ENCODE assay signal across 9 cellular contexts in the genomic region with DNA sequence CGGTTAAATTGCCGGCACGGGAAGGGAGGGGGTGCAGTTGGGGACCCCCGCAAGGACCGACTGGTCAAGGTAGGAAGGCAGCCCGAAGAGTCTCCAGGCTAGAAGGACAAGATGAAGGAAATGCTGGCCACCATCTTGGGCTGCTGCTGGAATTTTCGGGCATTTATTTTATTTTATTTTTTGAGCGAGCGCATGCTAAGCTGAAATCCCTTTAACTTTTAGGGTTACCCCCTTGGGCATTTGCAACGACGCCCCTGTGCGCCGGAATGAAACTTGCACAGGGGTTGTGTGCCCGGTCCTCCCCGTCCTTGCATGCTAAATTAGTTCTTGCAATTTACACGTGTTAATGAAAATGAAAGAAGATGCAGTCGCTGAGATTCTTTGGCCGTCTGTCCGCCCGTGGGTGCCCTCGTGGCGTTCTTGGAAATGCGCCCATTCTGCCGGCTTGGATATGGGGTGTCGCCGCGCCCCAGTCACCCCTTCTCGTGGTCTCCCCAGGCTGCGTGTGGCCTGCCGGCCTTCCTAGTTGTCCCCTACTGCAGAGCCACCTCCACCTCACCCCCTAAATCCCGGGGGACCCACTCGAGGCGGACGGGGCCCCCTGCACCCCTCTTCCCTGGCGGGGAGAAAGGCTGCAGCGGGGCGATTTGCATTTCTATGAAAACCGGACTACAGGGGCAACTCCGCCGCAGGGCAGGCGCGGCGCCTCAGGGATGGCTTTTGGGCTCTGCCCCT.
DNase-seq lines count a peak whose midpoint lies in the region; ATAC-seq lines count a peak whose summit lies in the region.
"Had no signal": no experiment of that assay in that cellular context is flagged by ENCODE, and none has a peak within 500 bp of the region (broad histone marks: within the 10 kb centered on the region; RNA-seq: fewer than 3 reads in every experiment).

No MANE protein-coding gene starts in this region.

- peaks cover 43% of the 10 kb centered on the region for H3K4me1 ChIP-seq in adipocyte (ENCODE audit: control insufficient read depth, insufficient read depth, low read length)

- H3K9me3 ChIP-seq in adipocyte (ENCODE audit: control insufficient read depth, low read length) (no peaks in the 10 kb centered on the region), iPS-18c (ENCODE audit: control insufficient read depth, insufficient read depth, low read length) (no peaks in the 10 kb centered on the region)

- H3K4me3 Mint-ChIP-seq in T-helper 1 cell treated with Interleukin-12 subunit alpha and Interleukin-12 subunit beta and Interleukin-4 antibody, amounts not matched to agents 30 μg/mL and 1 μg/mL, for 36 hours: peak overlapping the region; percentile 31
- peak overlapping the region; percentile 66 for H3K4me3 Mint-ChIP-seq in stimulated activated effector memory CD8-positive, alpha-beta T cell treated with anti-CD3 and anti-CD28 coated beads, Interleukin-12 subunit alpha, Interleukin-12 subunit beta, amount 100 ng/mL, for 72 hours

- peaks cover 6% of the 10 kb centered on the region for H3K4me1 Mint-ChIP-seq in T-helper 1 cell treated with Interleukin-12 subunit alpha and Interleukin-12 subunit beta and Interleukin-4 antibody, amounts not matched to agents 30 μg/mL and 1 μg/mL, for 36 hours (ENCODE audit: low read depth)
- peaks cover 17% of the 10 kb centered on the region for H3K4me1 Mint-ChIP-seq in stimulated activated effector memory CD8-positive, alpha-beta T cell treated with anti-CD3 and anti-CD28 coated beads, Interleukin-12 subunit alpha, Interleukin-12 subunit beta, amount 100 ng/mL, for 72 hours

- peak overlapping the region; percentile 89 for H3K4me3 ChIP-seq in adipocyte (ENCODE audit: low read length)
- H3K4me3 ChIP-seq in iPS-18c (ENCODE audit: insufficient read depth, low read depth, low read length): peak overlapping the region; percentile 63

- H3K36me3 ChIP-seq in adipocyte (ENCODE audit: control insufficient read depth, insufficient read depth, low read length, severe bottlenecking): peaks cover 14% of the 10 kb centered on the region

- peak overlapping the region; percentile 59 for H3K27ac Mint-ChIP-seq in T-helper 1 cell treated with Interleukin-12 subunit alpha and Interleukin-12 subunit beta and Interleukin-4 antibody, amounts not matched to agents 30 μg/mL and 1 μg/mL, for 36 hours
- no peak overlapping the region for H3K27ac Mint-ChIP-seq in stimulated activated effector memory CD8-positive, alpha-beta T cell treated with anti-CD3 and anti-CD28 coated beads, Interleukin-12 subunit alpha, Interleukin-12 subunit beta, amount 100 ng/mL, for 72 hours

- DNase-seq in T-helper 1 cell (no peak), adipocyte (ENCODE audit: low read depth) (peak; percentile 71), superior temporal gyrus (ENCODE audit: extremely low spot score) (no peak)
- DNase-seq in stimulated activated effector memory CD8-positive, alpha-beta T cell treated with anti-CD3 and anti-CD28 coated beads, Interleukin-12 subunit alpha, Interleukin-12 subunit beta, amount 100 ng/mL, for 72 hours (ENCODE audit: low spot score in 2 of 2): no peak
- DNase-seq in effector CD8-positive, alpha-beta T cell (lab: John Stamatoyannopoulos, UW): no peak
- DNase-seq: DND-41 had no signal

- H3K36me3 Mint-ChIP-seq in T-helper 1 cell treated with Interleukin-12 subunit alpha and Interleukin-12 subunit beta and Interleukin-4 antibody, amounts not matched to agents 30 μg/mL and 1 μg/mL, for 36 hours (ENCODE audit: low read depth): no peaks in the 10 kb centered on the region
- no peaks in the 10 kb centered on the region for H3K36me3 Mint-ChIP-seq in stimulated activated effector memory CD8-positive, alpha-beta T cell treated with anti-CD3 and anti-CD28 coated beads, Interleukin-12 subunit alpha, Interleukin-12 subunit beta, amount 100 ng/mL, for 72 hours

- peak overlapping the region; percentile 91 for H3K9ac ChIP-seq in adipocyte (ENCODE audit: low read length)

- peaks cover 51% of the 10 kb centered on the region for H3K27me3 Mint-ChIP-seq in T-helper 1 cell treated with Interleukin-12 subunit alpha and Interleukin-12 subunit beta and Interleukin-4 antibody, amounts not matched to agents 30 μg/mL and 1 μg/mL, for 36 hours (ENCODE audit: low read depth)

- H3K27me3 ChIP-seq in adipocyte (replicated peaks; ENCODE audit: control insufficient read depth, insufficient read depth, low read length): no peaks in the 10 kb centered on the region

- no peak for ATAC-seq in stimulated activated effector memory CD8-positive, alpha-beta T cell treated with anti-CD3 and anti-CD28 coated beads, Interleukin-12 subunit alpha, Interleukin-12 subunit beta, amount 100 ng/mL, for 72 hours
- no peak for ATAC-seq in HG03095 (IDR thresholded peaks at IDR 0.05; ENCODE audit: unreplicated experiment)

- H3K9me3 Mint-ChIP-seq in T-helper 1 cell treated with Interleukin-12 subunit alpha and Interleukin-12 subunit beta and Interleukin-4 antibody, amounts not matched to agents 30 μg/mL and 1 μg/mL, for 36 hours: no peaks in the 10 kb centered on the region
- H3K9me3 Mint-ChIP-seq in stimulated activated effector memory CD8-positive, alpha-beta T cell treated with anti-CD3 and anti-CD28 coated beads, Interleukin-12 subunit alpha, Interleukin-12 subunit beta, amount 100 ng/mL, for 72 hours: no peaks in the 10 kb centered on the region
